3 cellular contexts compared by ENCODE assay signal in genomic region chr20:878511-879307, GRCh38.
TF ChIP-seq lines count a peak whose summit lies in the region.

No MANE protein-coding gene starts in this region.

TF ChIP-seq in SK-N-SH, 30 proteins besides CTCF, POLR2A, EP300 and RAD21:
- TF ChIP-seq REST (IDR thresholded peaks at IDR 0.05; ENCODE audit: low read depth, low read length) (peak; percentile 95), GABPA (IDR thresholded peaks at IDR 0.05; ENCODE audit: low read depth) (no peak), YY1 (IDR thresholded peaks at IDR 0.05; ENCODE audit: low read depth) (no peak)

TF ChIP-seq in SK-N-SH treated with all-trans-retinoic acid at 6 μM for 48 hours, 23 proteins besides CTCF, POLR2A, EP300 and RAD21:
- TF ChIP-seq GLIS3 (CRISPR knock-in tag; IDR thresholded peaks at IDR 0.05) (no peak), RARB (CRISPR knock-in tag; IDR thresholded peaks at IDR 0.05) (no peak), CSDC2 (CRISPR knock-in tag; IDR thresholded peaks at IDR 0.05) (no peak), ARNTL (CRISPR knock-in tag; IDR thresholded peaks at IDR 0.05; ENCODE audit: borderline replicate concordance, low read depth) (no peak), ZNF70 (CRISPR knock-in tag; IDR thresholded peaks at IDR 0.05) (no peak), PATZ1 (CRISPR knock-in tag; IDR thresholded peaks at IDR 0.05; ENCODE audit: borderline replicate concordance) (no peak)

TF ChIP-seq in GM12878, 131 proteins besides CTCF, POLR2A, EP300 and RAD21:
- TF ChIP-seq REST (IDR thresholded peaks at IDR 0.05; ENCODE audit: low read depth, low read length), result peak; percentile 90
- no peak for TF ChIP-seq MTA3 (IDR thresholded peaks at IDR 0.05; ENCODE audit: borderline replicate concordance, low read length)
